Comparison of ENCODE assay signal across 1 cellular context in the genomic region with DNA sequence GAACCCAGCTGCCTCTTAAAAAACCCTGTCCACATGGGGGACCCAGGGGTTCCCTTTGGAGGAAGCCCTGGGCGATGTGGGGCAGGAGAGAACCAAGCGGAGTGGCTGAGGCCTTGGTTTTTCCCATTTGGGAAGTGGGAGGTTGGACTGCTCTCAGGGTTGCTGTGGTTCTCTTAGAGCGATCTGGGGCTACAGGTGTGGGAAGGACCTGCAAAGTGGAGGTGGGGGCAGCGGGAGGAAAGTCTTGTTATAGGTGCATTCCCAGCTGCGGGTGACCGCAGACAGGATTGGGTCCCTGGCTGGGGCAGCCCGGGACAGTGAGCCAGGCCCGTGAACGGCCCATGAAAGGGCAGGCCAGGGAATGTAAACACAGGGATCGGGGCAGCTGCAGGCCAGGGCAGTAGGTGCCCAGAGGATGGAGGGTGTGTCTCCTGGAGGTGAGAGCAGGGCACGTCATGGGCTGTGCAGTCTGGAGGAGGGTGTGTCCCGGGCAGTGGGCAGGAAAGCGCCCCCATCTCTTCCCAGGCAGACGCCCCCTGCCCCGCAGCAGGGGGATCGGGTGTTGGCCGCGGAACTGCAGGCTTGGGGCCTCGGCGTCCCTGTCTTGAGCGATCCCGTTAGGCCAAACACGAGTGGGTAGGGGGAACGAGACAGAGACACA.
TF ChIP-seq lines count a peak whose summit lies in the region.

No MANE protein-coding gene starts in this region.

TF ChIP-seq in H1, 55 proteins besides CTCF, POLR2A, EP300 and RAD21:
- TF ChIP-seq KDM1A (IDR thresholded peaks at IDR 0.05; ENCODE audit: borderline replicate concordance, low read length): 0 out of 2 replicates have a peak, but pooled peaks have one; percentile 20
- no peak for TF ChIP-seq BRCA1 (IDR thresholded peaks at IDR 0.05; ENCODE audit: low read depth, low read length)
